8 cellular contexts compared by ENCODE assay signal in the genomic region with DNA sequence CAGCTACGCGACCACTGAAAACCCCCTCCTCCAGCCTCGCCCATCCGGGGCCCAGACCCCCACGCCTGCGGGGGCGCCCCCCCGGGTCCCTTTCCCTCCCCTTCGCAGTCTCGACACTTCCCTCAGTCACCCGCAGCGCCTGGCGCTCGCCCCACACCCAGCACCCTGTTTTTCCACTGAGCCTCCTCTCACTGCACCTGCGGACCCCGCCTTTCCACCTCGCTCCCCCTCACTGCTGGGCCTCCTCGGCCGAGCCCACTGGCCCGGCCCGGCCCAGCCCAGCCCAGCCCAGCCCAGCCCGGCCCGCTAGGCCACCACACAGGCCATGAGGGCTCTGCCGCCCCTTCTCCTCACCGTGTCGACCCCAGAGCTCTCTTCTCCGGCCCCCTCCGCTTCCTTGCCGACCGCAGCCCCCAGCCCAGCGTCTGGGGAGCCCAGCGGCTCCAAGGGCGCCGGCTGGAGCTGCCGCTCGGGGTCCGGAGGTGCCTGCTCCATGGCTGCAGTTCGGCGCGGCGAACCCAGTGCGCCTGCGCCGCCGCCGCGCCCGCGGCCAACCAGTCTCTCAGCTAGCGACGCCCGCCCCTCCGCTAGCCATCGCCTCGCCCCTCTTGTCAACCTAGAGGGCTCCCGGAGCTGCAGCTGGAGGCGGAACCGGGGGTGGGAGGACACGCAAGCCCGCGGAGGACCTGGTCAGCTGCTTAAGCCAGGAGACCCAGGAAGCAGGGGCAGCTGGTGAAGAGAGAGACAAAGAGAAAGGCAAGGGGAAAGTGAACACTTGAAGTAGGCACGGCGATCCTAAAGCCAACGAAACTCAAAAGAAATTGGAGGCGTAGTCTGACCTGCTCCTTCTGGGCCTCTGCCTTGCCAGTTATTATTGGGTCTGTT. TPM values are rescaled to one million over a fixed set of nuclear protein-coding genes. Genes with fewer than 3 reads are reported as not detected.
DNase-seq lines count a peak whose midpoint lies in the region; ATAC-seq and TF ChIP-seq lines count a peak whose summit lies in the region.

TSS of gene SNX4 (minus strand) at position 525 of the 885 bp plus-strand sequence. CDS start at position 495, 30 bp downstream.

- peaks cover 2% of the 10 kb centered on the region; the same call in 1 of the 2 replicates for H3K36me3 ChIP-seq in BJ (ENCODE audit: control insufficient read depth, insufficient read depth, low read length)

- H3K27me3 ChIP-seq in BJ (ENCODE audit: control insufficient read depth, insufficient read depth, low read length) = no peaks in the 10 kb centered on the region
- H3K27me3 ChIP-seq in layer of hippocampus (ENCODE audit: control insufficient read depth, insufficient read depth, low read length) = no peaks in the 10 kb centered on the region

- H3K27ac ChIP-seq in cingulate gyrus (ENCODE audit: low read depth, low read length) (peak within 1 kb of the TSS; percentile 79), layer of hippocampus (ENCODE audit: low read depth, low read length) (peak within 1 kb of the TSS; percentile 71)

- CTCF ChIA-PET in BJ (lab: Yijun Ruan, JAX) = interaction anchor here (1.0 kb wide), 1 partner anchor 18 kb away, joined by 6 read pairs; no protein-coding TSS in a partner anchor

- POLR2A ChIA-PET in BJ (lab: Charles Lee) = interaction anchor here (0.6 kb wide), 1 partner anchor 74 kb away, joined by 3 read pairs; no protein-coding TSS in a partner anchor

- ATAC-seq in GM19324 (IDR thresholded peaks at IDR 0.05; ENCODE audit: low FRiP score, unreplicated experiment) (peak; percentile 87), HG03460 (IDR thresholded peaks at IDR 0.05; ENCODE audit: unreplicated experiment) (peak; percentile 84)

- peak within 1 kb of the TSS; percentile 92 for H3K4me3 ChIP-seq in BJ (ENCODE audit: low read depth, low read length)

- DNase-seq in BJ (ENCODE audit: low read depth) (peak; percentile 75), NCI-H524 treated with DMSO at 0.1 percent for 48 hours (lab: John Stamatoyannopoulos, UW) (peak; percentile 67)
- peak; percentile 90 for DNase-seq in activated CD4-positive, alpha-beta T cell treated with anti-CD3 and anti-CD28 coated beads for 48 hours
- peak; percentile 59 to 82 (median 77) for DNase-seq in stimulated activated CD4-positive, alpha-beta T cell treated with anti-CD3 and anti-CD28 coated beads, Interleukin-1b, Interleukin-23, amount 100 ng/mL, for 24 hours (ENCODE audit: low read depth in 4 of 4, low spot score in 1 of 4)

- TF ChIP-seq CTCF in BJ (IDR thresholded peaks at IDR 0.05; ENCODE audit: insufficient read depth, low read depth, low read length) = no peak

RNA-seq across cellular contexts. Expression of gene SNX4, which starts in this region (rescaled TPM):
- 6.4 and 12.4 TPM in 2 replicates for polyA plus RNA-seq in BJ (2011; rRNA removed)
- polyA minus RNA-seq in BJ (2011; rRNA and poly(A)+ RNA removed) = 5.0 and 9.5 TPM in 2 replicates

Comparison
In these comparisons a context has a peak if more than half of its experiments do, and no peak if none do; other contexts are left out.
1. Peak in every context shown above with its lines: DNase-seq, ATAC-seq, H3K4me3 ChIP-seq and H3K27ac ChIP-seq.